Comparison of ENCODE assay signal across 8 cellular contexts in genomic region chr1:36397378-36398230, GRCh38.
DNase-seq lines count a peak whose midpoint lies in the region; ATAC-seq and TF ChIP-seq lines count a peak whose summit lies in the region.

Gene LSM10, minus strand, starts transcription at chr1:36397908. Its CDS starts 3,779 bp downstream, at chr1:36394129.

- peak; percentile 59 for ATAC-seq in GM19035 (IDR thresholded peaks at IDR 0.05; ENCODE audit: unreplicated experiment)
- ATAC-seq in HG03354 (IDR thresholded peaks at IDR 0.05; ENCODE audit: poor library complexity, severe bottlenecking, unreplicated experiment): peak; percentile 62

- DNase-seq in AG09319 (ENCODE audit: extremely low read depth, low read depth) (peak; percentile 81), NCI-H446 treated with DMSO at 0.1 percent for 48 hours (lab: John Stamatoyannopoulos, UW) (peak; percentile 85), iris pigment epithelial cell (ENCODE audit: low read depth) (peak; percentile 94)
- peak; percentile 75 for DNase-seq in activated CD4-positive, CD25-positive, alpha-beta regulatory T cell treated with anti-CD3 and anti-CD28 coated beads, Interleukin-2, amount 50 U/mL, for 16 hours (ENCODE audit: low read depth, low spot score)
- DNase-seq in central memory CD4-positive, alpha-beta T cell: peak; percentile 85
- DNase-seq in stimulated activated CD4-positive, alpha-beta T cell treated with anti-CD3 and anti-CD28 coated beads, Interleukin-12 subunit alpha, Interleukin-12 subunit beta, amount 100 ng/mL, for 4 hours: peak; percentile 89

- TF ChIP-seq CTCF in AG09319 (IDR thresholded peaks at IDR 0.05; ENCODE audit: low read depth, low read length): no peak

Comparison
In these comparisons a context has a peak if more than half of its experiments do, and no peak if none do; other contexts are left out.
1. Peak in every context shown above with its lines: DNase-seq and ATAC-seq.